ENCODE assay signal across 11 cellular contexts in the genomic region with DNA sequence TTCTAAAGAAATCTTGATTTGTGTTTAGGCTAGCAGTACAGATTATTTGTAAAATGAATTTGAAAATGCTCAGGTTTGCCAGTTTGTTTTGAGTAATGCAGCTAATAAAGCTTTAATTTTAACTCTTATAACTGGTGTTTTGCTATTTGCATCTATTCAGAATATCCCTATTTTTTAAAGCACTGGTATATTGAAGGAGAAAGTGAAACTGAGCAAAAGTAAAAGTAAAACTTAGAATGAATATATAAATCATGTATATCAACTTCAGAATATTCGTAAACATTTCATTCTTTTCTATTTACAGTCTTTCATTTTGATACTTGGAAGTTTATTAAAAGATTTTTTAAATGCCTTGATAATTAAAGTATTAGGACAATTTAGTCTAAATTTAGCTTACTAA. TPM values are rescaled to one million over a fixed set of nuclear protein-coding genes. Genes with fewer than 3 reads are reported as not detected.
A peak's percentile ranks its signal among the peaks of the same experiment; 100 is the strongest.
DNase-seq lines count a peak whose midpoint lies in the region; ATAC-seq and TF ChIP-seq lines count a peak whose summit lies in the region.
"Had no signal": no experiment of that assay in that cellular context is flagged by ENCODE, and none has a peak within 500 bp of the region (broad histone marks: within the 10 kb centered on the region; RNA-seq: fewer than 3 reads in every experiment).

No MANE protein-coding gene starts in this region.

- WGBS in adrenal gland, 4 donors: 29 to 41% (median 33%) methylated on average over 1 of the region's 1 CpG

- peaks cover 33% of the 10 kb centered on the region for H3K36me3 Mint-ChIP-seq in stimulated activated naive CD8-positive, alpha-beta T cell treated with anti-CD3 and anti-CD28 coated beads, Interleukin-15, Interleukin-2, amounts not matched to agents 100 ng/mL and 50 ng/mL, for 24 hours (ENCODE audit: low read depth)
- peaks cover 9% of the 10 kb centered on the region for H3K36me3 Mint-ChIP-seq in activated T-helper 1 cell treated with anti-CD3 and anti-CD28 coated beads, Interleukin-12 subunit alpha, Interleukin-12 subunit beta, Interleukin-2, Interleukin-4 antibody, amounts not matched to agents 30 ng/mL and 10 ng/mL and 1 ng/mL, durations not matched to agents 14 hours and 24 hours and 36 hours (ENCODE audit: low read depth)
- H3K36me3 Mint-ChIP-seq in neural progenitor cell (peaks cover 5% of the 10 kb centered on the region), chondrocyte (ENCODE audit: low read depth) (no peaks in the 10 kb centered on the region)

- H3F3A ChIP-seq in neural progenitor cell (ENCODE audit: low read depth): no peaks in the 10 kb centered on the region

- intact Hi-C loops in activated T-helper 1 cell treated with anti-CD3 and anti-CD28 coated beads, Interleukin-12 subunit alpha, Interleukin-12 subunit beta, Interleukin-2, Interleukin-4 antibody, amounts not matched to agents 30 ng/mL and 10 ng/mL and 1 ng/mL, durations not matched to agents 14 hours and 24 hours and 36 hours (cut with micrococcal nuclease): loop anchor here (1.0 to 2.0 kb wide), 2 partner anchors 18 to 27 kb away; partner anchors contain the start of gene TASOR2
- intact Hi-C loops in adrenal gland (cut with DNase I): no loop called here

- peaks cover 61% of the 10 kb centered on the region for H3K79me2 ChIP-seq in neural progenitor cell (ENCODE audit: low read depth)

- H3K27me3 ChIP-seq in neural progenitor cell: no peaks in the 10 kb centered on the region
- H3K27me3 ChIP-seq in adrenal gland: no peaks in the 10 kb centered on the region
- H3K27me3 ChIP-seq: vagina had no signal

- H3K4me3 Mint-ChIP-seq in stimulated activated naive CD8-positive, alpha-beta T cell treated with anti-CD3 and anti-CD28 coated beads, Interleukin-15, Interleukin-2, amounts not matched to agents 100 ng/mL and 50 ng/mL, for 24 hours: peak overlapping the region; percentile 46
- H3K4me3 Mint-ChIP-seq in activated T-helper 1 cell treated with anti-CD3 and anti-CD28 coated beads, Interleukin-12 subunit alpha, Interleukin-12 subunit beta, Interleukin-2, Interleukin-4 antibody, amounts not matched to agents 30 ng/mL and 10 ng/mL and 1 ng/mL, durations not matched to agents 14 hours and 24 hours and 36 hours: peak overlapping the region; percentile 52
- H3K4me3 Mint-ChIP-seq in neural progenitor cell (no peak overlapping the region), chondrocyte (ENCODE audit: unreplicated experiment) (no peak overlapping the region)

- H3K9me3 Mint-ChIP-seq in stimulated activated naive CD8-positive, alpha-beta T cell treated with anti-CD3 and anti-CD28 coated beads, Interleukin-15, Interleukin-2, amounts not matched to agents 100 ng/mL and 50 ng/mL, for 24 hours: no peaks in the 10 kb centered on the region
- H3K9me3 Mint-ChIP-seq in activated T-helper 1 cell treated with anti-CD3 and anti-CD28 coated beads, Interleukin-12 subunit alpha, Interleukin-12 subunit beta, Interleukin-2, Interleukin-4 antibody, amounts not matched to agents 30 ng/mL and 10 ng/mL and 1 ng/mL, durations not matched to agents 14 hours and 24 hours and 36 hours: no peaks in the 10 kb centered on the region
- H3K9me3 Mint-ChIP-seq in neural progenitor cell (no peaks in the 10 kb centered on the region), chondrocyte (ENCODE audit: low read depth) (no peaks in the 10 kb centered on the region)

- H2AFZ ChIP-seq in neural progenitor cell (replicated peaks): no peak overlapping the region

- no peak overlapping the region for H3K27ac Mint-ChIP-seq in stimulated activated naive CD8-positive, alpha-beta T cell treated with anti-CD3 and anti-CD28 coated beads, Interleukin-15, Interleukin-2, amounts not matched to agents 100 ng/mL and 50 ng/mL, for 24 hours
- H3K27ac Mint-ChIP-seq in activated T-helper 1 cell treated with anti-CD3 and anti-CD28 coated beads, Interleukin-12 subunit alpha, Interleukin-12 subunit beta, Interleukin-2, Interleukin-4 antibody, amounts not matched to agents 30 ng/mL and 10 ng/mL and 1 ng/mL, durations not matched to agents 14 hours and 24 hours and 36 hours: no peak overlapping the region
- H3K27ac Mint-ChIP-seq in neural progenitor cell: no peak overlapping the region
- H3K27ac Mint-ChIP-seq in chondrocyte (ENCODE audit: unreplicated experiment): no peak overlapping the region

- H3K36me3 ChIP-seq in neural progenitor cell (no peaks in the 10 kb centered on the region), adrenal gland (replicated peaks in 1 of 2) (no peaks in the 10 kb centered on the region)
- H3K36me3 ChIP-seq: vagina had no signal

- no peaks in the 10 kb centered on the region for H3K9me3 ChIP-seq in neural progenitor cell (ENCODE audit: low read depth)
- H3K9me3 ChIP-seq in adrenal gland (replicated peaks in 1 of 3): no peaks in the 10 kb centered on the region
- H3K9me3 ChIP-seq: vagina had no signal

- no peak for TF ChIP-seq POLR2A in adrenal gland (IDR thresholded peaks at IDR 0.05)

- H3K4me1 ChIP-seq in neural progenitor cell (no peaks in the 10 kb centered on the region), adrenal gland (replicated peaks in 1 of 2) (peaks cover 0 to 32% of the 10 kb centered on the region in 2 donors)

- no peaks in the 10 kb centered on the region for H4K20me1 ChIP-seq in neural progenitor cell (ENCODE audit: low read depth)

- H3K27ac ChIP-seq in neural progenitor cell: no peak overlapping the region
- H3K27ac ChIP-seq in adrenal gland: no peak overlapping the region
- H3K27ac ChIP-seq: vagina had no signal

- peaks cover 70% of the 10 kb centered on the region for H3K4me1 Mint-ChIP-seq in stimulated activated naive CD8-positive, alpha-beta T cell treated with anti-CD3 and anti-CD28 coated beads, Interleukin-15, Interleukin-2, amounts not matched to agents 100 ng/mL and 50 ng/mL, for 24 hours (ENCODE audit: low read depth)
- H3K4me1 Mint-ChIP-seq in activated T-helper 1 cell treated with anti-CD3 and anti-CD28 coated beads, Interleukin-12 subunit alpha, Interleukin-12 subunit beta, Interleukin-2, Interleukin-4 antibody, amounts not matched to agents 30 ng/mL and 10 ng/mL and 1 ng/mL, durations not matched to agents 14 hours and 24 hours and 36 hours (ENCODE audit: low read depth): peaks cover 45% of the 10 kb centered on the region
- H3K4me1 Mint-ChIP-seq in neural progenitor cell: no peaks in the 10 kb centered on the region
- H3K4me1 Mint-ChIP-seq in chondrocyte (ENCODE audit: low read depth): peaks cover 17% of the 10 kb centered on the region

- ATAC-seq in stimulated activated naive CD8-positive, alpha-beta T cell treated with anti-CD3 and anti-CD28 coated beads, Interleukin-15, Interleukin-2, amounts not matched to agents 100 U/mL and 50 U/mL, for 24 hours: no peak
- no peak for ATAC-seq in HG02981 (IDR thresholded peaks at IDR 0.05; ENCODE audit: unreplicated experiment)

- no peak overlapping the region for H3K4me2 ChIP-seq in neural progenitor cell

- no peak for DNase-seq in stimulated activated naive CD8-positive, alpha-beta T cell treated with anti-CD3 and anti-CD28 coated beads, Interleukin-15, Interleukin-2, amounts not matched to agents 100 U/mL and 50 U/mL, for 24 hours
- no peak for DNase-seq in activated T-helper 1 cell treated with anti-CD3 and anti-CD28 coated beads, Interleukin-12 subunit alpha, Interleukin-12 subunit beta, Interleukin-2, Interleukin-4 antibody, amounts not matched to agents 30 ng/mL and 10 ng/mL and 1 ng/mL, durations not matched to agents 14 hours and 24 hours and 36 hours (ENCODE audit: low spot score)
- peak; percentile 21 to 39 for DNase-seq in lung microvascular endothelial cell (ENCODE audit: low read depth in 2 of 2)
- DNase-seq in neural progenitor cell (ENCODE audit: low spot score): no peak
- no peak for DNase-seq in chondrocyte (ENCODE audit: low spot score)
- no peak for DNase-seq in adrenal gland
- DNase-seq: COR-L47, NCI-H1694 treated with DMSO at 0.1 percent for 48 hours had no signal

- H3K4me3 ChIP-seq in neural progenitor cell (no peak overlapping the region), adrenal gland (peak overlapping the region in 1 of 4 donors; percentile 32)

- TF ChIP-seq CTCF in neural progenitor cell (IDR thresholded peaks at IDR 0.05) (no peak), chondrocyte (IDR thresholded peaks at IDR 0.05) (no peak), adrenal gland (IDR thresholded peaks at IDR 0.05) (no peak)

- no peaks in the 10 kb centered on the region for H3K27me3 Mint-ChIP-seq in stimulated activated naive CD8-positive, alpha-beta T cell treated with anti-CD3 and anti-CD28 coated beads, Interleukin-15, Interleukin-2, amounts not matched to agents 100 ng/mL and 50 ng/mL, for 24 hours
- H3K27me3 Mint-ChIP-seq in activated T-helper 1 cell treated with anti-CD3 and anti-CD28 coated beads, Interleukin-12 subunit alpha, Interleukin-12 subunit beta, Interleukin-2, Interleukin-4 antibody, amounts not matched to agents 30 ng/mL and 10 ng/mL and 1 ng/mL, durations not matched to agents 14 hours and 24 hours and 36 hours (ENCODE audit: insufficient read depth): no peaks in the 10 kb centered on the region
- H3K27me3 Mint-ChIP-seq in neural progenitor cell (ENCODE audit: insufficient read depth, low read depth): peaks cover 3% of the 10 kb centered on the region
- H3K27me3 Mint-ChIP-seq in chondrocyte (ENCODE audit: low read depth): no peaks in the 10 kb centered on the region

- H3K9ac ChIP-seq in neural progenitor cell: no peak overlapping the region

RNA-seq across cellular contexts. Expression of gene TASOR2, which starts 26.2 kb away (rescaled TPM):
- total RNA-seq in activated T-helper 1 cell treated with anti-CD3 and anti-CD28 coated beads, Interleukin-12 subunit alpha, Interleukin-12 subunit beta, Interleukin-2, Interleukin-4 antibody, amounts not matched to agents 30 ng/mL and 10 ng/mL and 1 ng/mL, durations not matched to agents 14 hours and 24 hours and 36 hours: 89.2 and 90.9 TPM in 2 replicates
- total RNA-seq in lung microvascular endothelial cell (34.9 and 53.6 TPM in 2 replicates), neural progenitor cell (ENCODE audit: low replicate concordance) (32.7 and 39.0 TPM in 2 replicates), chondrocyte (61.1 to 78.1 TPM (median 62.6 TPM) in 3 replicates), adrenal gland (100 to 1,000 TPM in 2 of 8 donors, 10 to 100 TPM in 6; 36.6 to 182 (median 53.1) TPM)
- polyA plus RNA-seq in adrenal gland: 10 to 100 TPM; 15.4 to 43.4 (median 32.2) TPM

RNA-seq across cellular contexts. Expression of gene ASB13, which starts 44.5 kb away (rescaled TPM):
- 12.7 and 14.6 TPM in 2 replicates for total RNA-seq in activated T-helper 1 cell treated with anti-CD3 and anti-CD28 coated beads, Interleukin-12 subunit alpha, Interleukin-12 subunit beta, Interleukin-2, Interleukin-4 antibody, amounts not matched to agents 30 ng/mL and 10 ng/mL and 1 ng/mL, durations not matched to agents 14 hours and 24 hours and 36 hours
- total RNA-seq in lung microvascular endothelial cell: 12.9 and 18.5 TPM in 2 replicates
- total RNA-seq in neural progenitor cell (ENCODE audit: low replicate concordance): 15.0 and 18.1 TPM in 2 replicates
- 13.8 to 14.9 TPM (median 14.0 TPM) in 3 replicates for total RNA-seq in chondrocyte
- total RNA-seq in adrenal gland: 10 to 100 TPM; 34.6 to 65.9 (median 48.0) TPM
- polyA plus RNA-seq in adrenal gland: 10 to 100 TPM; 24.4 to 44.8 (median 39.1) TPM

Comparison
In these comparisons a context has a peak if more than half of its experiments do, and no peak if none do; other contexts are left out.
1. H3K4me3 Mint-ChIP-seq: peak in stimulated activated naive CD8-positive, alpha-beta T cell treated with anti-CD3 and anti-CD28 coated beads, Interleukin-15, Interleukin-2, amounts not matched to agents 100 ng/mL and 50 ng/mL, for 24 hours (single experiment) and activated T-helper 1 cell treated with anti-CD3 and anti-CD28 coated beads, Interleukin-12 subunit alpha, Interleukin-12 subunit beta, Interleukin-2, Interleukin-4 antibody, amounts not matched to agents 30 ng/mL and 10 ng/mL and 1 ng/mL, durations not matched to agents 14 hours and 24 hours and 36 hours (single experiment); none in neural progenitor cell (single experiment) and chondrocyte (single experiment).
2. DNase-seq: peak in lung microvascular endothelial cell (2 of 2); none in stimulated activated naive CD8-positive, alpha-beta T cell treated with anti-CD3 and anti-CD28 coated beads, Interleukin-15, Interleukin-2, amounts not matched to agents 100 U/mL and 50 U/mL, for 24 hours (single experiment), activated T-helper 1 cell treated with anti-CD3 and anti-CD28 coated beads, Interleukin-12 subunit alpha, Interleukin-12 subunit beta, Interleukin-2, Interleukin-4 antibody, amounts not matched to agents 30 ng/mL and 10 ng/mL and 1 ng/mL, durations not matched to agents 14 hours and 24 hours and 36 hours (single experiment), neural progenitor cell (single experiment), chondrocyte (single experiment) and adrenal gland (0 of 7).